Comparison of ENCODE assay signal across 7 cellular contexts in genomic region chr9:83772860-83773259, GRCh38. TPM values are rescaled to one million over a fixed set of nuclear protein-coding genes. Genes with fewer than 3 reads are reported as not detected.
"Had no signal": no experiment of that assay in that cellular context is flagged by ENCODE, and none has a peak within 500 bp of the region (broad histone marks: within the 10 kb centered on the region; RNA-seq: fewer than 3 reads in every experiment).

No MANE protein-coding gene starts in this region.

- H3K27ac Mint-ChIP-seq: H9, IgD-negative memory B cell had no signal

- DNase-seq: GM23248, GOT3, H9, HCEC 1CT, KG1 had no signal

- H3K9me3 Mint-ChIP-seq: H9 had no signal

- H3K27me3 Mint-ChIP-seq: IgD-negative memory B cell had no signal

- FAIRE-seq: HepG2 had no signal

- H3K4me3 Mint-ChIP-seq: H9, IgD-negative memory B cell had no signal

- ATAC-seq: HepG2 had no signal

- H3K4me1 Mint-ChIP-seq: H9, IgD-negative memory B cell had no signal

RNA-seq across cellular contexts. Expression of gene GKAP1, which starts 44.7 kb away (rescaled TPM):
- total RNA-seq: GM23248 had no signal
